ENCODE assay signal across 8 cellular contexts in genomic region chr2:26086155-26086634, GRCh38. TPM values are rescaled to one million over a fixed set of nuclear protein-coding genes. Genes with fewer than 3 reads are reported as not detected.
A peak's percentile ranks its signal among the peaks of the same experiment; 100 is the strongest.
DNase-seq lines count a peak whose midpoint lies in the region; ATAC-seq and TF ChIP-seq lines count a peak whose summit lies in the region.
"Had no signal": no experiment of that assay in that cellular context is flagged by ENCODE, and none has a peak within 500 bp of the region (broad histone marks: within the 10 kb centered on the region; RNA-seq: fewer than 3 reads in every experiment).

No MANE protein-coding gene starts in this region.

- H2AFZ ChIP-seq in H9 (ENCODE audit: low read length) = no peak overlapping the region

- no peak overlapping the region for H4K5ac ChIP-seq in H9 (ENCODE audit: insufficient read length, low read depth, low read length)

- H3K23ac ChIP-seq in H9 (ENCODE audit: insufficient read length, low read depth, low read length) = no peak overlapping the region

- H3K14ac ChIP-seq in H9 (ENCODE audit: insufficient read depth, low read length) = no peak overlapping the region

- no peaks in the 10 kb centered on the region for H3K27me3 Mint-ChIP-seq in natural killer cell treated with Interleukin-12 subunit alpha and Interleukin-12 subunit beta and Interleukin-15 and Interleukin-18, amount 100 ng/mL, for 72 hours
- H3K27me3 Mint-ChIP-seq in H9 (ENCODE audit: low read depth) = no peaks in the 10 kb centered on the region

- H3K79me2 ChIP-seq in H9 (ENCODE audit: insufficient read depth, low read length) = peaks cover 11% of the 10 kb centered on the region; the same call in 1 of the 2 replicates

- no peaks in the 10 kb centered on the region for H3K27me3 ChIP-seq in H9 (ENCODE audit: insufficient read depth, low read length)
- H3K27me3 ChIP-seq: spleen had no signal

- no peak overlapping the region for H4K8ac ChIP-seq in H9 (replicated peaks; ENCODE audit: insufficient read length, low read depth, low read length)

- no peak overlapping the region for H2BK5ac ChIP-seq in H9 (ENCODE audit: insufficient read length, low read length)

- H3K56ac ChIP-seq in H9 (ENCODE audit: insufficient read length, low read depth, low read length) = no peak overlapping the region

- H3K9me3 ChIP-seq in H9 (ENCODE audit: control insufficient read depth, low read depth, low read length) = no peaks in the 10 kb centered on the region

- no peaks in the 10 kb centered on the region for H3K4me1 ChIP-seq in H9 (ENCODE audit: insufficient read depth, low read length)

- H3K23me2 ChIP-seq in H9 (ENCODE audit: insufficient read length, low read depth, low read length, poor library complexity, severe bottlenecking) = no peaks in the 10 kb centered on the region

- no peak overlapping the region for H4K91ac ChIP-seq in H9 (ENCODE audit: insufficient read length, low read depth, low read length)

- H2BK15ac ChIP-seq in H9 (ENCODE audit: low read depth, low read length) = no peak overlapping the region

- peaks cover 14% of the 10 kb centered on the region for H3K36me3 Mint-ChIP-seq in natural killer cell treated with Interleukin-12 subunit alpha and Interleukin-12 subunit beta and Interleukin-15 and Interleukin-18, amount 100 ng/mL, for 72 hours
- H3K36me3 Mint-ChIP-seq in H9 (ENCODE audit: insufficient read depth in 1 of 3, low read depth in 3 of 3) = peaks cover 6 to 12% (median 8%) of the 10 kb centered on the region in 3 experiments

- H3K18ac ChIP-seq in H9 (ENCODE audit: insufficient read length, low read depth, low read length) = no peak overlapping the region

- H3K9ac ChIP-seq in H9 (ENCODE audit: extremely low read depth, insufficient read length, low read length) = no peak overlapping the region

- H3K9me3 Mint-ChIP-seq in natural killer cell treated with Interleukin-12 subunit alpha and Interleukin-12 subunit beta and Interleukin-15 and Interleukin-18, amount 100 ng/mL, for 72 hours = peaks cover 1% of the 10 kb centered on the region
- peaks cover 1 to 2% of the 10 kb centered on the region in 2 experiments for H3K9me3 Mint-ChIP-seq in H9

- no peaks in the 10 kb centered on the region for H4K20me1 ChIP-seq in H9 (ENCODE audit: control insufficient read depth, insufficient read depth, insufficient read length)

- ATAC-seq in natural killer cell treated with Interleukin-12 subunit alpha and Interleukin-12 subunit beta and Interleukin-15 and Interleukin-18, amount 100 ng/mL, for 72 hours = peak; percentile 91 to 93
- no peak for ATAC-seq in GM21515 (IDR thresholded peaks at IDR 0.05; ENCODE audit: unreplicated experiment)

- H2BK120ac ChIP-seq in H9 (ENCODE audit: low read depth, low read length, poor library complexity, severe bottlenecking) = no peak overlapping the region

- no peak for TF ChIP-seq CTCF in HFF-Myc (IDR thresholded peaks at IDR 0.05; ENCODE audit: low read depth, low read length, missing control alignments)
- TF ChIP-seq CTCF in H9 (conservative IDR thresholded peaks at IDR 0.05) = no peak

- no peak overlapping the region for H2AK5ac ChIP-seq in H9 (ENCODE audit: insufficient read length, low read length)

- no peak overlapping the region for H3K4me2 ChIP-seq in H9 (ENCODE audit: insufficient read depth, insufficient read length, low read length)

- H3K4me3 Mint-ChIP-seq in natural killer cell treated with Interleukin-12 subunit alpha and Interleukin-12 subunit beta and Interleukin-15 and Interleukin-18, amount 100 ng/mL, for 72 hours = peak overlapping the region; percentile 51
- H3K4me3 Mint-ChIP-seq in H9 = no peak overlapping the region

- H3K4me1 Mint-ChIP-seq in natural killer cell treated with Interleukin-12 subunit alpha and Interleukin-12 subunit beta and Interleukin-15 and Interleukin-18, amount 100 ng/mL, for 72 hours (ENCODE audit: low read depth in 2 of 2) = peaks cover 47 to 55% of the 10 kb centered on the region in 2 donors
- peaks cover 27 to 32% of the 10 kb centered on the region in 2 experiments for H3K4me1 Mint-ChIP-seq in H9

- no peak overlapping the region for H3K27ac ChIP-seq in H9 (ENCODE audit: insufficient read length, low read depth, low read length)

- WGBS in H9 (ENCODE audit: extremely low coverage, insufficient read length, low lambda C conversion rate) = no CpG with 5 or more reads among the region's 5 CpGs

- H3T11ph ChIP-seq in H9 (ENCODE audit: low read length) = no peak overlapping the region

- peaks cover 8% of the 10 kb centered on the region for H3K79me1 ChIP-seq in H9 (ENCODE audit: insufficient read depth, low read depth, low read length, poor library complexity, severe bottlenecking)

- H2BK12ac ChIP-seq in H9 (ENCODE audit: insufficient read length, low read depth, low read length) = no peak overlapping the region

- no peak overlapping the region for H3K4ac ChIP-seq in H9 (ENCODE audit: low read depth, low read length)

- H3K4me3 ChIP-seq in HFF-Myc (replicated peaks; ENCODE audit: low read depth, low read length) = no peak overlapping the region
- H3K4me3 ChIP-seq: spleen had no signal

- H3K27ac Mint-ChIP-seq in natural killer cell treated with Interleukin-12 subunit alpha and Interleukin-12 subunit beta and Interleukin-15 and Interleukin-18, amount 100 ng/mL, for 72 hours = peak overlapping the region; percentile 69 to 84
- H3K27ac Mint-ChIP-seq in H9 = peak overlapping the region in 1 of 3 experiments; percentile 87; a peak in 2 of 7 replicates

- H2BK20ac ChIP-seq in H9 (ENCODE audit: low read depth, low read length, poor library complexity, severe bottlenecking) = no peak overlapping the region

- DNase-seq in GM03348 (ENCODE audit: low spot score) (peak; percentile 9), HFF-Myc (ENCODE audit: extremely low read depth, low read depth) (peak; percentile 33), NAMALWA (ENCODE audit: low spot score) (no peak), H9 (no peak)
- DNase-seq in activated T-helper 9 cell treated with anti-CD3 and anti-CD28 coated beads, Interleukin-2, amount 50 U/mL, for 16 hours (ENCODE audit: low read depth) = peak; percentile 3
- DNase-seq in natural killer cell treated with Interleukin-12 subunit alpha and Interleukin-12 subunit beta and Interleukin-15 and Interleukin-18, amount 100 ng/mL, for 72 hours (ENCODE audit: low spot score) = no peak
- DNase-seq: spleen had no signal

RNA-seq across cellular contexts. Expression of gene RAB10, which starts 52.3 kb away (rescaled TPM):
- total RNA-seq in natural killer cell treated with Interleukin-12 subunit alpha and Interleukin-12 subunit beta and Interleukin-15 and Interleukin-18, amount 100 ng/mL, for 72 hours = 100 to 1,000 TPM in 1 of 2 donors, 10 to 100 TPM in 1; 92.2 to 126 TPM
- total RNA-seq in H9 (2021) = 124 and 130 TPM in 2 replicates

Comparison
In these comparisons a context has a peak if more than half of its experiments do, and no peak if none do; other contexts are left out.
1. DNase-seq: peak in GM03348 (single experiment), HFF-Myc (single experiment) and activated T-helper 9 cell treated with anti-CD3 and anti-CD28 coated beads, Interleukin-2, amount 50 U/mL, for 16 hours (single experiment); none in natural killer cell treated with Interleukin-12 subunit alpha and Interleukin-12 subunit beta and Interleukin-15 and Interleukin-18, amount 100 ng/mL, for 72 hours (single experiment), NAMALWA (single experiment) and H9 (single experiment).